Comparison of ENCODE assay signal across 18 cellular contexts in the genomic region with DNA sequence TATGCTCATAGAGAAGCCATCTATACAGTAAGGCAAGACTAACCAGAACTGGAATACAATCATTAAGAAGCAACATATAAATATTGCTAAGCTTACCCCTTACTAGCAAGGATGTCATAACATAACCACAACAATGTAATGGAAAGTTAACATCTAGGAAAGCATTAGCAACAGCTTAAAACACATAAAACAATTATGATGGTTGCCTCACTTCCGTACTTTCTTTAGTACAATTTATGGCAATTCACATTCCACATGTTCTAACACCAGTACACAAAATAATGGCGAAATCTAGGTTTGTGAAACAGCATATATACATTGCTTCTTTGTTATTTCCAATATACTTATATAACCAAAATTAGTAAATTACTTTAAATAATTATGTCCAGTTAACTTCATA.
"Had no signal": no experiment of that assay in that cellular context is flagged by ENCODE, and none has a peak within 500 bp of the region (broad histone marks: within the 10 kb centered on the region; RNA-seq: fewer than 3 reads in every experiment).

No MANE protein-coding gene starts in this region.

- FAIRE-seq: endometrium, frontal cortex had no signal

- H3K27me3 ChIP-seq: right lobe of liver, spleen, testis, upper lobe of right lung had no signal

- H3K27ac ChIP-seq: psoas muscle, right lobe of liver, spleen, testis, upper lobe of right lung had no signal

- H3K27ac Mint-ChIP-seq: activated CD4-positive, alpha-beta T cell treated with anti-CD3 and anti-CD28 coated beads, Interleukin-2, amount 10 ng/mL, durations not matched to agents 7 days and 5 days; activated naive CD8-positive, alpha-beta T cell treated with anti-CD3 and anti-CD28 coated beads, Interleukin-2, amount 10 ng/mL, durations not matched to agents 7 days and 5 days; activated T-helper 1 cell treated with anti-CD3 and anti-CD28 coated beads, Interleukin-12 subunit alpha, Interleukin-12 subunit beta, Interleukin-2, Interleukin-4 antibody, amounts not matched to agents 30 ng/mL and 10 ng/mL and 1 ng/mL, durations not matched to agents 14 hours and 24 hours and 36 hours; stimulated activated naive CD8-positive, alpha-beta T cell treated with anti-CD3 and anti-CD28 coated beads, Interleukin-15, amount 100 ng/mL, for 72 hours had no signal

- H3K9me3 ChIP-seq: psoas muscle, right lobe of liver, spleen, testis, upper lobe of right lung had no signal

- H3K4me3 ChIP-seq: lung, psoas muscle, right lobe of liver, spleen, testis, upper lobe of right lung had no signal

- DNase-seq: activated CD4-positive, alpha-beta T cell treated with anti-CD3 and anti-CD28 coated beads, Interleukin-2, amount 10 ng/mL, durations not matched to agents 7 days and 5 days; activated CD8-positive, alpha-beta memory T cell treated with anti-CD3 and anti-CD28 coated beads, Interleukin-2, amount 50 U/mL, for 48 hours; activated naive CD4-positive, alpha-beta T cell; activated naive CD8-positive, alpha-beta T cell treated with anti-CD3 and anti-CD28 coated beads, Interleukin-2, amount 10 ng/mL, durations not matched to agents 7 days and 5 days; aorta; islet precursor cell; psoas muscle; right lobe of liver; spleen; stimulated activated naive CD8-positive, alpha-beta T cell treated with anti-CD3 and anti-CD28 coated beads, Interleukin-15, amount 100 ng/mL, for 72 hours; testis; upper lobe of right lung had no signal

- H3K9me3 Mint-ChIP-seq: activated CD4-positive, alpha-beta T cell treated with anti-CD3 and anti-CD28 coated beads, Interleukin-2, amount 10 ng/mL, durations not matched to agents 7 days and 5 days; activated T-helper 1 cell treated with anti-CD3 and anti-CD28 coated beads, Interleukin-12 subunit alpha, Interleukin-12 subunit beta, Interleukin-2, Interleukin-4 antibody, amounts not matched to agents 30 ng/mL and 10 ng/mL and 1 ng/mL, durations not matched to agents 14 hours and 24 hours and 36 hours; neural crest cell; stimulated activated naive CD8-positive, alpha-beta T cell treated with anti-CD3 and anti-CD28 coated beads, Interleukin-15, amount 100 ng/mL, for 72 hours had no signal

- ATAC-seq: esophagus mucosa; psoas muscle; right lobe of liver; stimulated activated naive CD8-positive, alpha-beta T cell treated with anti-CD3 and anti-CD28 coated beads, Interleukin-15, amount 100 ng/mL, for 72 hours; upper lobe of right lung had no signal

- H3K36me3 ChIP-seq: right lobe of liver, spleen, upper lobe of right lung had no signal

- H3K4me1 ChIP-seq: psoas muscle, spleen, testis, upper lobe of right lung had no signal

- H3K4me1 Mint-ChIP-seq: neural crest cell; stimulated activated naive CD8-positive, alpha-beta T cell treated with anti-CD3 and anti-CD28 coated beads, Interleukin-15, amount 100 ng/mL, for 72 hours had no signal

- H3K4me3 Mint-ChIP-seq: activated CD4-positive, alpha-beta T cell treated with anti-CD3 and anti-CD28 coated beads, Interleukin-2, amount 10 ng/mL, durations not matched to agents 7 days and 5 days; activated naive CD8-positive, alpha-beta T cell treated with anti-CD3 and anti-CD28 coated beads, Interleukin-2, amount 10 ng/mL, durations not matched to agents 7 days and 5 days; activated T-helper 1 cell treated with anti-CD3 and anti-CD28 coated beads, Interleukin-12 subunit alpha, Interleukin-12 subunit beta, Interleukin-2, Interleukin-4 antibody, amounts not matched to agents 30 ng/mL and 10 ng/mL and 1 ng/mL, durations not matched to agents 14 hours and 24 hours and 36 hours; neural crest cell; stimulated activated naive CD8-positive, alpha-beta T cell treated with anti-CD3 and anti-CD28 coated beads, Interleukin-15, amount 100 ng/mL, for 72 hours had no signal
